In genomic region chr4:187172340-187172761, GRCh38 we compare ENCODE assay signal across 16 cellular contexts.
A peak's percentile ranks its signal among the peaks of the same experiment; 100 is the strongest.
DNase-seq lines count a peak whose midpoint lies in the region; ATAC-seq and TF ChIP-seq lines count a peak whose summit lies in the region.
"Had no signal": no experiment of that assay in that cellular context is flagged by ENCODE, and none has a peak within 500 bp of the region (broad histone marks: within the 10 kb centered on the region; RNA-seq: fewer than 3 reads in every experiment).

No MANE protein-coding gene starts in this region.

- H3K9me3 Mint-ChIP-seq in activated T-cell treated with anti-CD3 and anti-CD28 coated beads, Interleukin-2, amount 50 U/mL, for 24 hours, result no peaks in the 10 kb centered on the region
- peaks cover 23% of the 10 kb centered on the region for H3K9me3 Mint-ChIP-seq in stimulated activated effector memory CD8-positive, alpha-beta T cell treated with anti-CD3 and anti-CD28 coated beads, Interleukin-12 subunit alpha, Interleukin-12 subunit beta, amount 100 ng/mL, for 72 hours

- no peak for TF ChIP-seq POLR2A in prostate gland (IDR thresholded peaks at IDR 0.05)

- no peak for TF ChIP-seq CTCF in PC-3 (conservative IDR thresholded peaks at IDR 0.05; ENCODE audit: low read depth, low read length)
- no peak for TF ChIP-seq CTCF in prostate gland (IDR thresholded peaks at IDR 0.05)

- no peak overlapping the region for H3K27ac Mint-ChIP-seq in activated T-cell treated with anti-CD3 and anti-CD28 coated beads, Interleukin-2, amount 50 U/mL, for 24 hours
- H3K27ac Mint-ChIP-seq in stimulated activated effector memory CD8-positive, alpha-beta T cell treated with anti-CD3 and anti-CD28 coated beads, Interleukin-12 subunit alpha, Interleukin-12 subunit beta, amount 100 ng/mL, for 72 hours, result no peak overlapping the region
- H3K27ac Mint-ChIP-seq: IgD-negative memory B cell had no signal

- H3K79me2 ChIP-seq in PC-3 (ENCODE audit: low read length), result no peaks in the 10 kb centered on the region

- H3K36me3 Mint-ChIP-seq in activated T-cell treated with anti-CD3 and anti-CD28 coated beads, Interleukin-2, amount 50 U/mL, for 24 hours (ENCODE audit: low read depth), result no peaks in the 10 kb centered on the region
- no peaks in the 10 kb centered on the region for H3K36me3 Mint-ChIP-seq in stimulated activated effector memory CD8-positive, alpha-beta T cell treated with anti-CD3 and anti-CD28 coated beads, Interleukin-12 subunit alpha, Interleukin-12 subunit beta, amount 100 ng/mL, for 72 hours
- H3K36me3 Mint-ChIP-seq: IgD-negative memory B cell; naive thymus-derived CD8-positive, alpha-beta T cell had no signal

- H3K4me1 ChIP-seq in PC-3 (ENCODE audit: insufficient read depth, low read length), result peaks cover 12% of the 10 kb centered on the region
- no peaks in the 10 kb centered on the region for H3K4me1 ChIP-seq in prostate gland (replicated peaks)

- H3K4me3 ChIP-seq in PC-3 (ENCODE audit: low read length) (peak overlapping the region; percentile 30; the same call in 1 of the 2 replicates), prostate gland (no peak overlapping the region)

- peak overlapping the region; percentile 66 for H2AFZ ChIP-seq in PC-3 (ENCODE audit: low read length)

- CTCF ChIA-PET in PC-3 (lab: Charles Lee), result no interaction called here

- no peaks in the 10 kb centered on the region for H3K27me3 Mint-ChIP-seq in activated T-cell treated with anti-CD3 and anti-CD28 coated beads, Interleukin-2, amount 50 U/mL, for 24 hours
- H3K27me3 Mint-ChIP-seq: IgD-negative memory B cell had no signal

- H3K27ac ChIP-seq in PC-3 (ENCODE audit: low read length) (peak overlapping the region; percentile 55), epithelial cell of prostate (peak overlapping the region; percentile 71), prostate gland (no peak overlapping the region)
- H3K27ac ChIP-seq: WERI-Rb-1 had no signal

- intact Hi-C loops in PC-3 (cut with micrococcal nuclease), result no loop called here
- intact Hi-C loops in prostate gland (cut with DNase I), result no loop called here

- POLR2A ChIA-PET in PC-3 (lab: Charles Lee; ENCODE audit: unreplicated experiment), result interaction anchor here (0.6 kb wide), 1 partner anchor 38 kb away, joined by 7 read pairs; no protein-coding TSS in a partner anchor

- H3K9ac ChIP-seq in PC-3 (ENCODE audit: low read length), result no peak overlapping the region

- WGBS in prostate gland, result 29% methylated on average over 7 of the region's 7 CpGs

- no peaks in the 10 kb centered on the region for H4K20me1 ChIP-seq in PC-3 (ENCODE audit: low read length)

- no peaks in the 10 kb centered on the region for H3K36me3 ChIP-seq in PC-3 (ENCODE audit: low read depth, low read length)
- no peaks in the 10 kb centered on the region for H3K36me3 ChIP-seq in prostate gland
- H3K36me3 ChIP-seq: WERI-Rb-1 had no signal

- peak; percentile 98 for ATAC-seq in PC-3
- no peak for ATAC-seq in GM18868 (IDR thresholded peaks at IDR 0.05; ENCODE audit: unreplicated experiment)
- ATAC-seq in HG02884 (IDR thresholded peaks at IDR 0.05; ENCODE audit: unreplicated experiment), result no peak
- no peak for ATAC-seq in stimulated activated effector memory CD8-positive, alpha-beta T cell treated with anti-CD3 and anti-CD28 coated beads, Interleukin-12 subunit alpha, Interleukin-12 subunit beta, amount 100 ng/mL, for 72 hours
- ATAC-seq: naive thymus-derived CD8-positive, alpha-beta T cell had no signal

- H3K4me1 Mint-ChIP-seq in activated T-cell treated with anti-CD3 and anti-CD28 coated beads, Interleukin-2, amount 50 U/mL, for 24 hours (ENCODE audit: low read depth), result no peaks in the 10 kb centered on the region
- no peaks in the 10 kb centered on the region for H3K4me1 Mint-ChIP-seq in stimulated activated effector memory CD8-positive, alpha-beta T cell treated with anti-CD3 and anti-CD28 coated beads, Interleukin-12 subunit alpha, Interleukin-12 subunit beta, amount 100 ng/mL, for 72 hours
- H3K4me1 Mint-ChIP-seq: IgD-negative memory B cell had no signal

- H3K9me3 ChIP-seq in PC-3 (ENCODE audit: low read length) (no peaks in the 10 kb centered on the region), prostate gland (no peaks in the 10 kb centered on the region)

- H3K4me3 Mint-ChIP-seq in activated T-cell treated with anti-CD3 and anti-CD28 coated beads, Interleukin-2, amount 50 U/mL, for 24 hours, result no peak overlapping the region
- no peak overlapping the region for H3K4me3 Mint-ChIP-seq in stimulated activated effector memory CD8-positive, alpha-beta T cell treated with anti-CD3 and anti-CD28 coated beads, Interleukin-12 subunit alpha, Interleukin-12 subunit beta, amount 100 ng/mL, for 72 hours
- H3K4me3 Mint-ChIP-seq: IgD-negative memory B cell; naive thymus-derived CD8-positive, alpha-beta T cell had no signal

- H3K27me3 ChIP-seq in PC-3 (ENCODE audit: low read length), result no peaks in the 10 kb centered on the region
- H3K27me3 ChIP-seq in prostate gland (replicated peaks; ENCODE audit: insufficient read depth), result no peaks in the 10 kb centered on the region

- no peaks in the 10 kb centered on the region for H3K9me2 ChIP-seq in PC-3 (replicated peaks; ENCODE audit: low read length)

- no peaks in the 10 kb centered on the region for H3F3A ChIP-seq in PC-3 (ENCODE audit: low read length, unreplicated experiment)

- peak overlapping the region; percentile 54 for H3K4me2 ChIP-seq in PC-3 (ENCODE audit: low read length)

- DNase-seq in Daoy (ENCODE audit: low read depth) (peak; percentile 24), PC-3 (peak; percentile 71), epithelial cell of prostate (ENCODE audit: low read depth, low spot score) (no peak), prostate gland (ENCODE audit: low spot score) (peak; percentile 23)
- no peak for DNase-seq in activated T-cell treated with anti-CD3 and anti-CD28 coated beads, Interleukin-2, amount 50 U/mL, for 24 hours
- no peak for DNase-seq in stimulated activated effector memory CD8-positive, alpha-beta T cell treated with anti-CD3 and anti-CD28 coated beads, Interleukin-12 subunit alpha, Interleukin-12 subunit beta, amount 100 ng/mL, for 72 hours (ENCODE audit: low spot score in 2 of 2)
- DNase-seq: COR-L47; left cardiac atrium; naive thymus-derived CD8-positive, alpha-beta T cell; NCI-H1436 treated with DMSO at 0.1 percent for 48 hours; NCI-H526 treated with DMSO at 0.1 percent for 48 hours; SIG-M5; WERI-Rb-1 had no signal

- BruUV-seq in PC-3 (replicated peaks; lab: Mats Ljungman, UMichigan), result no TSS peak

Comparison
In these comparisons a context has a peak if more than half of its experiments do, and no peak if none do; other contexts are left out.
1. DNase-seq: peak in Daoy (single experiment), PC-3 (single experiment) and prostate gland (single experiment); none in epithelial cell of prostate (single experiment), activated T-cell treated with anti-CD3 and anti-CD28 coated beads, Interleukin-2, amount 50 U/mL, for 24 hours (single experiment) and stimulated activated effector memory CD8-positive, alpha-beta T cell treated with anti-CD3 and anti-CD28 coated beads, Interleukin-12 subunit alpha, Interleukin-12 subunit beta, amount 100 ng/mL, for 72 hours (0 of 2).
2. H3K27ac ChIP-seq: peak in PC-3 (single experiment) and epithelial cell of prostate (single experiment); none in prostate gland (0 of 2).